Comparison of ENCODE assay signal across 1 cellular context in genomic region chr11:80455818-80456217, GRCh38.
TF ChIP-seq lines count a peak whose summit lies in the region.

No MANE protein-coding gene starts in this region.

TF ChIP-seq in HepG2, 621 proteins besides CTCF, POLR2A, EP300 and RAD21 (continued from another document):
- no peak for TF ChIP-seq ZBTB49 (CRISPR knock-in tag; IDR thresholded peaks at IDR 0.05; ENCODE audit: borderline replicate concordance)
- TF ChIP-seq MAFF (IDR thresholded peaks at IDR 0.05; ENCODE audit: low read depth, low read length), result peak; percentile 50; the same call in 1 of the 2 replicates
- TF ChIP-seq NFIB (CRISPR knock-in tag; IDR thresholded peaks at IDR 0.05; ENCODE audit: borderline replicate concordance), result no peak
- TF ChIP-seq JUNB (CRISPR knock-in tag; IDR thresholded peaks at IDR 0.05; ENCODE audit: borderline replicate concordance), result no peak
